9 cellular contexts compared by ENCODE assay signal in genomic region chr10:132482090-132482489, GRCh38. TPM values are rescaled to one million over a fixed set of nuclear protein-coding genes. Genes with fewer than 3 reads are reported as not detected.
A peak's percentile ranks its signal among the peaks of the same experiment; 100 is the strongest.
DNase-seq lines count a peak whose midpoint lies in the region; ATAC-seq and TF ChIP-seq lines count a peak whose summit lies in the region.
"Had no signal": no experiment of that assay in that cellular context is flagged by ENCODE, and none has a peak within 500 bp of the region (broad histone marks: within the 10 kb centered on the region; RNA-seq: fewer than 3 reads in every experiment).

No MANE protein-coding gene starts in this region.

- H3K9me3 ChIP-seq in esophagus squamous epithelium (no peaks in the 10 kb centered on the region), neuron (ENCODE audit: low read length) (no peaks in the 10 kb centered on the region)

- H3K27me3 ChIP-seq in esophagus squamous epithelium (peaks cover 0 to 8% (median 0%) of the 10 kb centered on the region in 4 donors), neuron (ENCODE audit: insufficient read depth, low read length) (no peaks in the 10 kb centered on the region)

- peak overlapping the region; percentile 69 to 93 (median 83) for H3K27ac ChIP-seq in esophagus squamous epithelium

- 17 to 21% methylated on average over 6 of the region's 6 CpGs for WGBS in esophagus squamous epithelium, 2 donors

- TF ChIP-seq POLR2A in esophagus squamous epithelium (IDR thresholded peaks at IDR 0.05): no peak

- DNase-seq in AG08395 (ENCODE audit: low spot score) (peak; percentile 74), NCI-H460 (ENCODE audit: extremely low read depth, low read depth) (peak; percentile 82), esophagus squamous epithelium (lab: John Stamatoyannopoulos, UW) (no peak), NCI-H1092 (lab: John Stamatoyannopoulos, UW) (no peak)
- DNase-seq: activated naive CD8-positive, alpha-beta T cell treated with anti-CD3 and anti-CD28 coated beads, Interleukin-2, amount 10 ng/mL, durations not matched to agents 7 days and 5 days had no signal

- ATAC-seq in HG03520 (IDR thresholded peaks at IDR 0.05; ENCODE audit: unreplicated experiment) (no peak), GM18498 (IDR thresholded peaks at IDR 0.05; ENCODE audit: unreplicated experiment) (no peak), GM19395 (IDR thresholded peaks at IDR 0.05; ENCODE audit: unreplicated experiment) (no peak)

- peak overlapping the region; percentile 68 for H2AFZ ChIP-seq in neuron (ENCODE audit: low read depth, low read length)

- H3K4me3 ChIP-seq in esophagus squamous epithelium: no peak overlapping the region
- H3K4me3 ChIP-seq in neuron (ENCODE audit: low read length): no peak overlapping the region

- TF ChIP-seq CTCF in esophagus squamous epithelium (IDR thresholded peaks at IDR 0.05): no peak

- intact Hi-C loops in esophagus squamous epithelium (cut with DNase I): no loop called here

- H3K36me3 ChIP-seq in esophagus squamous epithelium: no peaks in the 10 kb centered on the region
- H3K36me3 ChIP-seq in neuron (ENCODE audit: insufficient read depth, low read length): no peaks in the 10 kb centered on the region

- H3K4me1 ChIP-seq in esophagus squamous epithelium (peaks cover 0 to 28% (median 3%) of the 10 kb centered on the region in 3 donors), neuron (ENCODE audit: insufficient read depth, low read length) (peaks cover 25% of the 10 kb centered on the region)

RNA-seq across cellular contexts. Expression of gene INPP5A, which starts 55.5 kb away (rescaled TPM):
- total RNA-seq in NCI-H460 (2014; rRNA removed; shearing (Covaris generic)): 11.7 and 13.1 TPM in 2 replicates
- 7.4 and 17.5 TPM in 2 replicates for polyA plus RNA-seq in NCI-H460 (2014; cell fraction: nucleus; rRNA removed)
- 10 to 100 TPM; 16.9 to 58.2 (median 29.5) TPM for total RNA-seq in esophagus squamous epithelium

Comparison
In these comparisons a context has a peak if more than half of its experiments do, and no peak if none do; other contexts are left out.
1. DNase-seq: peak in AG08395 (single experiment) and NCI-H460 (single experiment); none in esophagus squamous epithelium (single experiment) and NCI-H1092 (single experiment).